8 cellular contexts compared by ENCODE assay signal in genomic region chr1:39104158-39105060, GRCh38.
DNase-seq lines count a peak whose midpoint lies in the region; FAIRE-seq and TF ChIP-seq lines count a peak whose summit lies in the region.

No MANE protein-coding gene starts in this region.

- H3K27me3 Mint-ChIP-seq in astrocyte (ENCODE audit: low read depth, unreplicated experiment), result no peaks in the 10 kb centered on the region

- H3K27ac Mint-ChIP-seq in astrocyte (ENCODE audit: unreplicated experiment), result peak overlapping the region; percentile 97

- H2AFZ ChIP-seq in astrocyte (ENCODE audit: low read depth, low read length) (peak overlapping the region; percentile 44), smooth muscle cell (ENCODE audit: low read depth) (peak overlapping the region; percentile 67)

- H3K27ac ChIP-seq in astrocyte (ENCODE audit: low read depth, low read length), result peak overlapping the region; percentile 89
- peak overlapping the region; percentile 95 for H3K27ac ChIP-seq in smooth muscle cell (ENCODE audit: low read depth)

- H3K36me3 ChIP-seq in astrocyte (ENCODE audit: insufficient read depth, low read length) (no peaks in the 10 kb centered on the region), smooth muscle cell (ENCODE audit: low read depth) (no peaks in the 10 kb centered on the region)

- 18% methylated on average over 25 of the region's 25 CpGs for WGBS in smooth muscle cell (ENCODE audit: low lambda C conversion rate)

- DNase-seq in Ammon's horn (ENCODE audit: low spot score) (peak; percentile 34), HT1080 (ENCODE audit: low read depth) (peak; percentile 35), astrocyte (ENCODE audit: low read depth) (no peak), iPS-NIHi7 (ENCODE audit: extremely low spot score) (peak; percentile 49), smooth muscle cell (lab: John Stamatoyannopoulos, UW; ENCODE audit: unreplicated experiment) (no peak), NCI-H446 treated with DMSO at 0.1 percent for 48 hours (lab: John Stamatoyannopoulos, UW) (no peak), mesenteric fat pad (ENCODE audit: low spot score) (no peak), SIG-M5 treated with dmso at 0.1 percent for 504 hours (lab: John Stamatoyannopoulos, UW; ENCODE audit: unreplicated experiment) (no peak)

- H4K20me1 ChIP-seq in astrocyte (ENCODE audit: insufficient read depth, low read length) (peaks cover 28% of the 10 kb centered on the region), smooth muscle cell (ENCODE audit: low read depth) (peaks cover 17% of the 10 kb centered on the region)

- H3K4me2 ChIP-seq in astrocyte (ENCODE audit: low read length) (peak overlapping the region; percentile 96), smooth muscle cell (peak overlapping the region; percentile 90)

- H3K4me1 ChIP-seq in astrocyte (ENCODE audit: insufficient read depth, low read length) (peaks cover 48% of the 10 kb centered on the region), smooth muscle cell (ENCODE audit: low read depth) (peaks cover 46% of the 10 kb centered on the region)

- H3K9me3 Mint-ChIP-seq in astrocyte (ENCODE audit: unreplicated experiment), result no peaks in the 10 kb centered on the region

- H3K9me3 ChIP-seq in astrocyte (ENCODE audit: insufficient read depth, low read depth, low read length), result no peaks in the 10 kb centered on the region
- no peaks in the 10 kb centered on the region for H3K9me3 ChIP-seq in smooth muscle cell (replicated peaks; ENCODE audit: low read depth)

- no peaks in the 10 kb centered on the region for H3K27me3 ChIP-seq in astrocyte (ENCODE audit: insufficient read depth, low read length)
- H3K27me3 ChIP-seq in smooth muscle cell (ENCODE audit: low read depth), result no peaks in the 10 kb centered on the region

- H3F3A ChIP-seq in smooth muscle cell (ENCODE audit: low read depth), result peaks cover 37% of the 10 kb centered on the region

- H3K4me1 Mint-ChIP-seq in astrocyte (ENCODE audit: low read depth, unreplicated experiment), result peaks cover 26% of the 10 kb centered on the region

- peak overlapping the region; percentile 82 for H3K4me3 Mint-ChIP-seq in astrocyte (ENCODE audit: unreplicated experiment)

- H3K9ac ChIP-seq in astrocyte (ENCODE audit: low read length) (peak overlapping the region; percentile 94), smooth muscle cell (ENCODE audit: low read depth) (peak overlapping the region; percentile 90)

- no peak for TF ChIP-seq CTCF in astrocyte (IDR thresholded peaks at IDR 0.05; ENCODE audit: insufficient read depth, low read depth, low read length)
- TF ChIP-seq CTCF in smooth muscle cell (IDR thresholded peaks at IDR 0.05; ENCODE audit: borderline replicate concordance, insufficient read depth, poor library complexity, severe bottlenecking), result no peak

- H3K79me2 ChIP-seq in astrocyte (ENCODE audit: insufficient read depth, low read length), result peaks cover 58% of the 10 kb centered on the region
- H3K79me2 ChIP-seq in smooth muscle cell (ENCODE audit: low read depth), result peaks cover 36% of the 10 kb centered on the region

- FAIRE-seq in astrocyte (lab: Jason Lieb, UNC), result no peak

- H3K4me3 ChIP-seq in astrocyte (ENCODE audit: insufficient read depth, low read depth, low read length) (peak overlapping the region; percentile 87), smooth muscle cell (peak overlapping the region; percentile 88)

- H3K36me3 Mint-ChIP-seq in astrocyte (ENCODE audit: low read depth, unreplicated experiment), result no peaks in the 10 kb centered on the region

Comparison
In these comparisons a context has a peak if more than half of its experiments do, and no peak if none do; other contexts are left out.
1. DNase-seq: peak in Ammon's horn (single experiment), HT1080 (single experiment) and iPS-NIHi7 (single experiment); none in astrocyte (single experiment), smooth muscle cell (single experiment), NCI-H446 treated with DMSO at 0.1 percent for 48 hours (single experiment), mesenteric fat pad (single experiment) and SIG-M5 treated with dmso at 0.1 percent for 504 hours (single experiment).